ENCODE assay signal across 8 cellular contexts in the genomic region with DNA sequence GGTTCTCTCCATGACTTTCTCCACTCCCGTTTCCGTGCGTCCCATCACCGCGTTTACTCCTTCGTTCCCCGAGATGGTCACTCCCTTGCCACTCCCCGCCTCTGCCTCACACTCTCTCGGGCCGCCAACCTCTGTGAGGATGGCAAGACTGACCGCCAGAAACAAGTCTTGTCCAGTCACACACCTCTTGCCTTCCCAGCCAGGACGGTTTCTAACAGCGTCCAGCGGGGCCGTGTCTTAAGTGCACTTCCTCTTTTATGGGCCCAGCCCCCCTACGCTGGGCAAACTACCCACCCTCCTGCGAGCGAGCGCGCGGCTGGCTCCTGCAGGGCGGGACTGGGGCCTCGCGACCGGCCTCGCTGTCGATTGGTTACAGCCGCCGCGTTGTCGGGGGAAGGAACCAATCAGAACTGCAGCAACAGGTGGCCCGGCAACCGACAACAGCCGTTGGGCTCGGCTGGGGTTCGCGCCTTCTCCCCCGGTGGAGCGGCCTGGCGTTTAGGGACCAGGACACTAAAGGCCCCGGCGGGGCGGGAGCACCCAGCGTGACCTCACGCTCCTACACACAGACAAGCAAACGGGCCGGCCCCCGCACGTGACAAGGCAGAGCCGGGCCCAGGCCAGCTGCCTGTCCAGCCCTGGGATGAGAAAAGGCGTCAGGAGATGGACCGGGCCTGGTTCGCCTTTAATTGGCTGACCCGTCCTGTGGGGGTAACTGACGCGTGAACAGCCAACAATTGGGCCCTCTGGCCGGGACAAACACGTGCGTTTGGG. TPM values are rescaled to one million over a fixed set of nuclear protein-coding genes. Genes with fewer than 3 reads are reported as not detected.
DNase-seq lines count a peak whose midpoint lies in the region; ATAC-seq and TF ChIP-seq lines count a peak whose summit lies in the region.

No MANE protein-coding gene starts in this region.

- H3K9me3 Mint-ChIP-seq in WTC11 = no peaks in the 10 kb centered on the region

- no peak for TF ChIP-seq CTCF in WTC11 (IDR thresholded peaks at IDR 0.05)
- TF ChIP-seq CTCF in spleen (IDR thresholded peaks at IDR 0.05 in 8 of 11, conservative IDR thresholded peaks at IDR 0.05 in 3 of 11) = peak in 2 of 11 experiments; percentile 18 to 26

- H3K36me3 ChIP-seq in spleen = peaks cover 0 to 32% (median 8%) of the 10 kb centered on the region in 6 donors

- peak overlapping the region; percentile 94 for H3K4me3 Mint-ChIP-seq in WTC11

- ATAC-seq in GM18909 (IDR thresholded peaks at IDR 0.05; ENCODE audit: poor library complexity, unreplicated experiment) (peak; percentile 77), HG03139 (IDR thresholded peaks at IDR 0.05; ENCODE audit: unreplicated experiment) (peak; percentile 74), WTC11 (peak; percentile 86)

- H3K4me1 Mint-ChIP-seq in WTC11 = peaks cover 32% of the 10 kb centered on the region

- peak; percentile 97 for DNase-seq in AG08395 (ENCODE audit: low spot score)
- DNase-seq in NCI-H2227 (lab: John Stamatoyannopoulos, UW; ENCODE audit: unreplicated experiment) = peak; percentile 98
- peak; percentile 91 for DNase-seq in WTC11 (ENCODE audit: low spot score)
- peak; percentile 36 to 95 (median 89) for DNase-seq in caudate nucleus (lab: John Stamatoyannopoulos, UW)
- DNase-seq in iris pigment epithelial cell (ENCODE audit: low read depth) = peak; percentile 94
- peak; percentile 99 for DNase-seq in spleen

- intact Hi-C loops in spleen (cut with DNase I; ENCODE audit: low total_unique reads) = no loop called here

- H3K27me3 ChIP-seq in spleen (replicated peaks in 1 of 7) = no peaks in the 10 kb centered on the region

- peaks cover 36 to 71% (median 52%) of the 10 kb centered on the region in 6 donors for H3K4me1 ChIP-seq in spleen

- peak overlapping the region; percentile 57 to 89 (median 82) for H3K4me3 ChIP-seq in spleen

- peaks cover 6% of the 10 kb centered on the region for H3K27me3 Mint-ChIP-seq in WTC11 (ENCODE audit: low read depth)

- peak; percentile 47 to 85 (median 70) for TF ChIP-seq POLR2A in spleen (IDR thresholded peaks at IDR 0.05)

- H3K36me3 Mint-ChIP-seq in WTC11 = peaks cover 23% of the 10 kb centered on the region

- H3K27ac ChIP-seq in caudate nucleus (ENCODE audit: low read depth, low read length) (peak overlapping the region; percentile 98), spleen (peak overlapping the region; percentile 93 to 97 (median 95))

- CTCF ChIA-PET in WTC11 (lab: Charles Lee) = interaction anchor here (1.2 to 2.4 kb wide), 5 partner anchors 19 to 226 kb away, joined by 3 to 9 read pairs (median 4); a partner anchor contains a TSS

- no peaks in the 10 kb centered on the region for H3K9me3 ChIP-seq in spleen

- peak overlapping the region; percentile 100 for H3K27ac Mint-ChIP-seq in WTC11

- 1 to 4% (median 1%) methylated on average over 48 to 59 of the region's 59 CpGs for WGBS in spleen, 5 donors

- POLR2A ChIA-PET in WTC11 (lab: Charles Lee) = interaction anchor here (1.1 to 1.5 kb wide), 2 partner anchors 15 to 204 kb away, joined by 4 to 6 read pairs; no protein-coding TSS in a partner anchor

TF ChIP-seq in WTC11, 78 proteins besides CTCF, POLR2A, EP300 and RAD21 (continues in another document):
- TF ChIP-seq ZNF416 (CRISPR knock-in tag; IDR thresholded peaks at IDR 0.05) = no peak
- TF ChIP-seq HMGA2 (CRISPR knock-in tag; IDR thresholded peaks at IDR 0.05) = no peak
- TF ChIP-seq, protein P1, sequence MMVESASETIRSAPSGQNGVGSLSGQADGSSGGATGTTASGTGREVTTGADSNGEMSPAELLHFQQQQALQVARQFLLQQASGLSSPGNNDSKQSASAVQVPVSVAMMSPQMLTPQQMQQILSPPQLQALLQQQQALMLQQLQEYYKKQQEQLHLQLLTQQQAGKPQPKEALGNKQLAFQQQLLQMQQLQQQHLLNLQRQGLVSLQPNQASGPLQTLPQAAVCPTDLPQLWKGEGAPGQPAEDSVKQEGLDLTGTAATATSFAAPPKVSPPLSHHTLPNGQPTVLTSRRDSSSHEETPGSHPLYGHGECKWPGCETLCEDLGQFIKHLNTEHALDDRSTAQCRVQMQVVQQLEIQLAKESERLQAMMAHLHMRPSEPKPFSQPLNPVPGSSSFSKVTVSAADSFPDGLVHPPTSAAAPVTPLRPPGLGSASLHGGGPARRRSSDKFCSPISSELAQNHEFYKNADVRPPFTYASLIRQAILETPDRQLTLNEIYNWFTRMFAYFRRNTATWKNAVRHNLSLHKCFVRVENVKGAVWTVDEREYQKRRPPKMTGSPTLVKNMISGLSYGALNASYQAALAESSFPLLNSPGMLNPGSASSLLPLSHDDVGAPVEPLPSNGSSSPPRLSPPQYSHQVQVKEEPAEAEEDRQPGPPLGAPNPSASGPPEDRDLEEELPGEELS (CRISPR knock-in tag; IDR thresholded peaks at IDR 0.05) = 0 out of 2 replicates have a peak, but pooled peaks have one; percentile 49
- no peak for TF ChIP-seq ZNF396 (CRISPR knock-in tag; IDR thresholded peaks at IDR 0.05; ENCODE audit: borderline replicate concordance)
- no peak for TF ChIP-seq ZNF138 (CRISPR knock-in tag; conservative IDR thresholded peaks at IDR 0.05)
- TF ChIP-seq MXD4 (CRISPR knock-in tag; IDR thresholded peaks at IDR 0.05; ENCODE audit: borderline replicate concordance) = no peak
- no peak for TF ChIP-seq ZNF232 (CRISPR knock-in tag; IDR thresholded peaks at IDR 0.05)
- TF ChIP-seq TCF7 (CRISPR knock-in tag; IDR thresholded peaks at IDR 0.05; ENCODE audit: low read depth) = peak; percentile 53; the same call in 1 of the 2 replicates
- 0 out of 2 replicates have a peak, but pooled peaks have one; percentile 52 for TF ChIP-seq TP53 (CRISPR knock-in tag; IDR thresholded peaks at IDR 0.05)
- TF ChIP-seq GABPB1 (CRISPR knock-in tag; IDR thresholded peaks at IDR 0.05) = peak; percentile 74; the same call in 1 of the 2 replicates
- no peak for TF ChIP-seq NR3C1 (CRISPR knock-in tag; conservative IDR thresholded peaks at IDR 0.05; ENCODE audit: low read depth)
- TF ChIP-seq, protein P2, sequence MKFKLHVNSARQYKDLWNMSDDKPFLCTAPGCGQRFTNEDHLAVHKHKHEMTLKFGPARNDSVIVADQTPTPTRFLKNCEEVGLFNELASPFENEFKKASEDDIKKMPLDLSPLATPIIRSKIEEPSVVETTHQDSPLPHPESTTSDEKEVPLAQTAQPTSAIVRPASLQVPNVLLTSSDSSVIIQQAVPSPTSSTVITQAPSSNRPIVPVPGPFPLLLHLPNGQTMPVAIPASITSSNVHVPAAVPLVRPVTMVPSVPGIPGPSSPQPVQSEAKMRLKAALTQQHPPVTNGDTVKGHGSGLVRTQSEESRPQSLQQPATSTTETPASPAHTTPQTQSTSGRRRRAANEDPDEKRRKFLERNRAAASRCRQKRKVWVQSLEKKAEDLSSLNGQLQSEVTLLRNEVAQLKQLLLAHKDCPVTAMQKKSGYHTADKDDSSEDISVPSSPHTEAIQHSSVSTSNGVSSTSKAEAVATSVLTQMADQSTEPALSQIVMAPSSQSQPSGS (CRISPR knock-in tag; IDR thresholded peaks at IDR 0.05; ENCODE audit: borderline replicate concordance, low read depth) = peak; percentile 41; the same call in 1 of the 2 replicates
- peak; percentile 96 for TF ChIP-seq FOXP1 (CRISPR knock-in tag; IDR thresholded peaks at IDR 0.05; ENCODE audit: borderline replicate concordance)
- TF ChIP-seq SOX15 (CRISPR knock-in tag; IDR thresholded peaks at IDR 0.05) = no peak
- no peak for TF ChIP-seq RORB (CRISPR knock-in tag; IDR thresholded peaks at IDR 0.05)
- peak; percentile 75; the same call in 1 of the 2 replicates for TF ChIP-seq NFE2L1 (CRISPR knock-in tag; IDR thresholded peaks at IDR 0.05)
- TF ChIP-seq CREB1 (CRISPR knock-in tag; IDR thresholded peaks at IDR 0.05) = no peak
- TF ChIP-seq, protein P3, sequence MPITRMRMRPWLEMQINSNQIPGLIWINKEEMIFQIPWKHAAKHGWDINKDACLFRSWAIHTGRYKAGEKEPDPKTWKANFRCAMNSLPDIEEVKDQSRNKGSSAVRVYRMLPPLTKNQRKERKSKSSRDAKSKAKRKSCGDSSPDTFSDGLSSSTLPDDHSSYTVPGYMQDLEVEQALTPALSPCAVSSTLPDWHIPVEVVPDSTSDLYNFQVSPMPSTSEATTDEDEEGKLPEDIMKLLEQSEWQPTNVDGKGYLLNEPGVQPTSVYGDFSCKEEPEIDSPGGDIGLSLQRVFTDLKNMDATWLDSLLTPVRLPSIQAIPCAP (CRISPR knock-in tag; IDR thresholded peaks at IDR 0.05) = no peak
- TF ChIP-seq, protein P4, sequence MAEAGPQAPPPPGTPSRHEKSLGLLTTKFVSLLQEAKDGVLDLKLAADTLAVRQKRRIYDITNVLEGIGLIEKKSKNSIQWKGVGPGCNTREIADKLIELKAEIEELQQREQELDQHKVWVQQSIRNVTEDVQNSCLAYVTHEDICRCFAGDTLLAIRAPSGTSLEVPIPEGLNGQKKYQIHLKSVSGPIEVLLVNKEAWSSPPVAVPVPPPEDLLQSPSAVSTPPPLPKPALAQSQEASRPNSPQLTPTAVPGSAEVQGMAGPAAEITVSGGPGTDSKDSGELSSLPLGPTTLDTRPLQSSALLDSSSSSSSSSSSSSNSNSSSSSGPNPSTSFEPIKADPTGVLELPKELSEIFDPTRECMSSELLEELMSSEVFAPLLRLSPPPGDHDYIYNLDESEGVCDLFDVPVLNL (CRISPR knock-in tag; IDR thresholded peaks at IDR 0.05; ENCODE audit: borderline replicate concordance, low read depth) = peak; percentile 52; the same call in 1 of the 2 replicates
- no peak for TF ChIP-seq ZNF121 (CRISPR knock-in tag; IDR thresholded peaks at IDR 0.05)
- TF ChIP-seq ESRRA (CRISPR knock-in tag; IDR thresholded peaks at IDR 0.05; ENCODE audit: borderline replicate concordance) = peak; percentile 80; the same call in 1 of the 2 replicates
- TF ChIP-seq, protein P5, sequence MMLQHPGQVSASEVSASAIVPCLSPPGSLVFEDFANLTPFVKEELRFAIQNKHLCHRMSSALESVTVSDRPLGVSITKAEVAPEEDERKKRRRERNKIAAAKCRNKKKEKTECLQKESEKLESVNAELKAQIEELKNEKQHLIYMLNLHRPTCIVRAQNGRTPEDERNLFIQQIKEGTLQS (CRISPR knock-in tag; conservative IDR thresholded peaks at IDR 0.05) = no peak

RNA-seq across cellular contexts. Expression of a gene that starts 0.5 kb away (rescaled TPM):
- total RNA-seq in WTC11 (2021) (54.0 to 66.8 TPM (median 64.2 TPM) in 3 replicates), spleen (100 to 1,000 TPM; 369 to 556 (median 427) TPM)
- polyA plus RNA-seq in spleen = 100 to 1,000 TPM; 209 to 281 (median 275) TPM

RNA-seq across cellular contexts. Expression of a gene that starts 25.7 kb away (rescaled TPM):
- total RNA-seq in WTC11 (2021) = 0.50 to 0.73 TPM (median 0.55 TPM) in 3 replicates
- 1 to 10 TPM; 2.0 to 7.1 (median 4.8) TPM for total RNA-seq in spleen
- 1 to 10 TPM in 2 of 3 donors, under 1 TPM in 1; 0.68 to 2.6 (median 1.5) TPM for polyA plus RNA-seq in spleen

RNA-seq across cellular contexts. Expression of a gene that starts 32.4 kb away (rescaled TPM):
- total RNA-seq in WTC11 (2021) (0.18 to 0.24 TPM (median 0.21 TPM) in 3 replicates), spleen (under 1 TPM in 1 of 7 donors, not detected in 6; 0.32 TPM)
- under 1 TPM in 2 of 3 donors, not detected in 1; 0.04 to 0.06 TPM for polyA plus RNA-seq in spleen

Comparison
In these comparisons a context has a peak if more than half of its experiments do, and no peak if none do; other contexts are left out.
1. Peak in every context shown above with its lines: DNase-seq, ATAC-seq, H3K4me3 ChIP-seq and H3K27ac ChIP-seq.